Comparison of ENCODE assay signal across 1 cellular context in genomic region chr12:214005-214736, GRCh38.
TF ChIP-seq lines count a peak whose summit lies in the region.

Gene SLC6A12 (minus strand): TSS chr12:214157. CDS start chr12:209986, 4,171 bp downstream.

TF ChIP-seq in WTC11, 78 proteins besides CTCF, POLR2A, EP300 and RAD21 (continued from another document):
- no peak for TF ChIP-seq USF2 (CRISPR knock-in tag; IDR thresholded peaks at IDR 0.05)
- no peak for TF ChIP-seq AFF4 (CRISPR knock-in tag; IDR thresholded peaks at IDR 0.05; ENCODE audit: borderline replicate concordance)
- no peak for TF ChIP-seq E2F5 (CRISPR knock-in tag; IDR thresholded peaks at IDR 0.05)
- TF ChIP-seq ZNF532 (CRISPR knock-in tag; IDR thresholded peaks at IDR 0.05; ENCODE audit: borderline replicate concordance): no peak
- TF ChIP-seq ERG (CRISPR knock-in tag; IDR thresholded peaks at IDR 0.05): no peak
- TF ChIP-seq STAT6 (CRISPR knock-in tag; conservative IDR thresholded peaks at IDR 0.05; ENCODE audit: low read depth): no peak
- no peak for TF ChIP-seq ZNF281 (CRISPR knock-in tag; IDR thresholded peaks at IDR 0.05)
- no peak for TF ChIP-seq OVOL2 (CRISPR knock-in tag; IDR thresholded peaks at IDR 0.05; ENCODE audit: borderline replicate concordance)
- TF ChIP-seq ZNF138 (CRISPR knock-in tag; conservative IDR thresholded peaks at IDR 0.05): no peak
TF ChIP-seq in WTC11: peak in this region for 0.
